In the genomic region with DNA sequence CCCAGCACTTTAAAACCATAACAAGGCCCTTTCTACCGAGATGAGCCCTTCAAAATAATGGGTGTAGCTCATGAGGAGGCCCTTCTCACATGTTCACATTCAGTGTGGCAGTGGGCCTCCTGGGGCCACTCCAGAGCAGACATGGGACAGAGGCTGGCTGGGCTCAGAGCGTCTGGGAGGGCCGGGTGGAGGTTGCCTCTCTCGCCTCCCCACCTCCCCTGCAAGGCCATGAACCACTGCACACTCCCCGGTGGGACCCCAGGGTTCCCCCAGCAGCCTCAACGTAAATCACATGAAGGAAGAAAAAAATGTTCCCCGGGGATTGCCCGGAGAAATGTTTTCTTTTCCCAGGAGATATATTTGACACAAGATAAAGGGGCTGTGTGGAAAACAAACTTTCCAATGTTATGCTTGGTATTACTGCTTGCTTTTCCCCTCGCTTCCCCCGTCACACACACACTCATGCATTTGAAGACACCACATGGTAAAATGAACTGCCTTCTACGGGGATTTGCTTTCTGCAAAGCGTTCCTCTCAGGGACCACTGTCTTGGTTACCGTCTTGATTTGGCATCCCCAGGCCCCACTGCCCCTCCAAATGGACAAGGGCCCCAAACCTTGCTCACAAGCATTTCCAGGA, we compare ENCODE assay signal across 20 cellular contexts.
DNase-seq lines count a peak whose midpoint lies in the region; ATAC-seq, FAIRE-seq and TF ChIP-seq lines count a peak whose summit lies in the region.
"Had no signal": no experiment of that assay in that cellular context is flagged by ENCODE, and none has a peak within 500 bp of the region (broad histone marks: within the 10 kb centered on the region; RNA-seq: fewer than 3 reads in every experiment).

No MANE protein-coding gene starts in this region.

- FAIRE-seq in GM12878 (lab: Jason Lieb, UNC) (no peak), small intestine (lab: Jason Lieb, UNC) (no peak)
- FAIRE-seq: D721Med, GM19239, HTR-8/SVneo, K562 had no signal

- H3K27me3 ChIP-seq in GM12878 (replicated peaks in 1 of 2; ENCODE audit: control insufficient read depth in 2 of 2, insufficient read depth in 2 of 2, low read length in 1 of 2) (0 out of 4 replicates have a peak, but pooled peaks cover 0 to 3% of the 10 kb centered on the region in 2 experiments), thymus (ENCODE audit: control insufficient read depth, insufficient read depth) (no peaks in the 10 kb centered on the region), psoas muscle (ENCODE audit: insufficient read depth in 3 of 3, low read length in 2 of 3) (peaks cover 0 to 3% (median 0%) of the 10 kb centered on the region in 3 donors), small intestine (ENCODE audit: control insufficient read depth in 2 of 2, insufficient read depth in 2 of 2, low read length in 2 of 2) (no peaks in the 10 kb centered on the region)

- TF ChIP-seq CTCF in GM12865 (IDR thresholded peaks at IDR 0.05; ENCODE audit: insufficient read depth, low read depth, low read length, missing control alignments) (no peak), GM12878 (IDR thresholded peaks at IDR 0.05 in 2 of 3, conservative IDR thresholded peaks at IDR 0.05 in 1 of 3; ENCODE audit: control insufficient read depth in 2 of 3, extremely low read depth in 1 of 3, insufficient read depth in 1 of 3, low read depth in 3 of 3, low read length in 3 of 3) (no peak), progenitor cell of endocrine pancreas (IDR thresholded peaks at IDR 0.05; ENCODE audit: unreplicated experiment) (no peak), psoas muscle (IDR thresholded peaks at IDR 0.05) (no peak)

- peaks cover 4% of the 10 kb centered on the region for H3K36me3 Mint-ChIP-seq in progenitor cell of endocrine pancreas (ENCODE audit: insufficient read depth)

- H3K9ac ChIP-seq in GM12878 (ENCODE audit: control insufficient read depth, insufficient read depth, low read length) = no peak overlapping the region
- H3K9ac ChIP-seq: GM23248 had no signal

- no peak for TF ChIP-seq EP300 in GM12878 (IDR thresholded peaks at IDR 0.05; ENCODE audit: borderline replicate concordance in 1 of 2, control insufficient read depth in 1 of 2, low read depth in 2 of 2, low read length in 2 of 2)

- POLR2A ChIA-PET in GM12878 (lab: Charles Lee) = no interaction called here

- H3K27ac ChIP-seq in GM12878 (ENCODE audit: control insufficient read depth, insufficient read depth) = no peak overlapping the region
- peak overlapping the region; percentile 37 for H3K27ac ChIP-seq in thymus (ENCODE audit: low read depth)
- no peak overlapping the region for H3K27ac ChIP-seq in psoas muscle
- no peak overlapping the region for H3K27ac ChIP-seq in small intestine (ENCODE audit: low read depth in 1 of 2, low read length in 1 of 2)
- H3K27ac ChIP-seq: C4-2B, GM23248 had no signal

- TF ChIP-seq POLR2A in GM12878 (IDR thresholded peaks at IDR 0.05; ENCODE audit: low read depth, low read length) = no peak

- no TSS peak for BruUV-seq in GM12878 (replicated peaks; lab: Mats Ljungman, UMichigan)

- intact Hi-C loops in GM12878 (cut with micrococcal nuclease; ENCODE audit: unreplicated experiment) (no loop called here), psoas muscle (cut with DNase I) (no loop called here)

- H2AFZ ChIP-seq in GM12878 (ENCODE audit: control insufficient read depth, low read depth, low read length) = no peak overlapping the region
- H2AFZ ChIP-seq: GM23248 had no signal

- CTCF ChIA-PET in GM12878 (lab: Yijun Ruan, JAX) = interaction anchor here (1.1 kb wide), 1 partner anchor 193 kb away, joined by 5 read pairs; no protein-coding TSS in a partner anchor

- H3K4me1 ChIP-seq in GM12878 (ENCODE audit: control insufficient read depth, insufficient read depth, low read length) = no peaks in the 10 kb centered on the region
- H3K4me1 ChIP-seq in thymus (ENCODE audit: control insufficient read depth, insufficient read depth, low read length) = no peaks in the 10 kb centered on the region
- H3K4me1 ChIP-seq in psoas muscle = no peaks in the 10 kb centered on the region
- no peaks in the 10 kb centered on the region for H3K4me1 ChIP-seq in small intestine (ENCODE audit: control insufficient read depth in 2 of 2, insufficient read depth in 1 of 2, low read depth in 1 of 2, low read length in 1 of 2)
- H3K4me1 ChIP-seq: Caco-2, HAP-1 had no signal

- H3K4me3 Mint-ChIP-seq in progenitor cell of endocrine pancreas (ENCODE audit: low read depth) = no peak overlapping the region
- H3K4me3 Mint-ChIP-seq: B cell; CD4-positive, alpha-beta T cell had no signal

- no peak for TF ChIP-seq RAD21 in GM12878 (IDR thresholded peaks at IDR 0.05; ENCODE audit: insufficient read depth, low read depth, low read length)

- peaks cover 12% of the 10 kb centered on the region for H3K9me3 Mint-ChIP-seq in progenitor cell of endocrine pancreas (ENCODE audit: low read depth)
- H3K9me3 Mint-ChIP-seq: CD4-positive, alpha-beta T cell had no signal

- H3K4me2 ChIP-seq in GM12878 (ENCODE audit: control insufficient read depth, insufficient read depth) = no peak overlapping the region

- H3K36me3 ChIP-seq in GM12878 (ENCODE audit: control insufficient read depth in 2 of 2, insufficient read depth in 2 of 2, low read length in 1 of 2) (no peaks in the 10 kb centered on the region), thymus (ENCODE audit: control insufficient read depth, insufficient read depth) (no peaks in the 10 kb centered on the region), psoas muscle (ENCODE audit: insufficient read depth in 1 of 2, low read depth in 1 of 2) (no peaks in the 10 kb centered on the region), small intestine (ENCODE audit: control insufficient read depth in 2 of 2, insufficient read depth in 2 of 2, low read length in 2 of 2) (no peaks in the 10 kb centered on the region)
- H3K36me3 ChIP-seq: HAP-1 had no signal

- in situ Hi-C loops in GM12878 (cut with MboI) = no loop called here

- 4% methylated on average over 13 of the region's 13 CpGs for WGBS in GM12878 (ENCODE audit: insufficient coverage, insufficient replicate concordance, low lambda C conversion rate, missing lambda C conversion rate)
- WGBS in thymus = 94% methylated on average over 13 of the region's 13 CpGs
- 79 to 80% (median 79%) methylated on average over 13 of the region's 13 CpGs for WGBS in psoas muscle, 3 donors
- whole genome bisulfite sequencing in small intestine, 3 donors = 77 to 90% (median 78%) methylated on average over 13 of the region's 13 CpGs

- no peaks in the 10 kb centered on the region for H4K20me1 ChIP-seq in GM12878 (ENCODE audit: control insufficient read depth, insufficient read depth)

- SMC1A ChIA-PET in GM12878 (lab: Charles Lee; ENCODE audit: uncharacterized antibody, unreplicated experiment) = no interaction called here

- H3K9me3 ChIP-seq in GM12878 (replicated peaks; ENCODE audit: control insufficient read depth, insufficient read depth, low read length) = no peaks in the 10 kb centered on the region; the same call in 2 of the 3 replicates
- no peaks in the 10 kb centered on the region for H3K9me3 ChIP-seq in thymus (ENCODE audit: control insufficient read depth)
- H3K9me3 ChIP-seq in psoas muscle = no peaks in the 10 kb centered on the region
- H3K9me3 ChIP-seq in small intestine (ENCODE audit: control insufficient read depth, low read depth) = no peaks in the 10 kb centered on the region
- H3K9me3 ChIP-seq: HAP-1 had no signal

- ATAC-seq in GM12878 (peak; percentile 34; the same call in 2 of the 3 replicates), psoas muscle (no peak), GM18907 (IDR thresholded peaks at IDR 0.05; ENCODE audit: unreplicated experiment) (no peak)
- ATAC-seq: K562 had no signal

- no peak overlapping the region for H3K4me3 ChIP-seq in GM12865 (ENCODE audit: low read depth, low read length)
- H3K4me3 ChIP-seq in GM12878 = no peak overlapping the region
- no peak overlapping the region for H3K4me3 ChIP-seq in thymus (ENCODE audit: low read length)
- H3K4me3 ChIP-seq in psoas muscle = no peak overlapping the region
- H3K4me3 ChIP-seq in small intestine (ENCODE audit: low read depth in 1 of 2, low read length in 2 of 2) = no peak overlapping the region
- H3K4me3 ChIP-seq: GM23248, HAP-1, K562 had no signal

- peaks cover 3% of the 10 kb centered on the region for H3K27me3 Mint-ChIP-seq in progenitor cell of endocrine pancreas
- H3K27me3 Mint-ChIP-seq: CD4-positive, alpha-beta T cell had no signal

- no peaks in the 10 kb centered on the region for H3K79me2 ChIP-seq in GM12878 (ENCODE audit: control insufficient read depth, insufficient read depth, low read length)

- RAD21 ChIA-PET in GM12878 (lab: Charles Lee; ENCODE audit: unreplicated experiment) = no interaction called here

- peaks cover 21% of the 10 kb centered on the region for H3K4me1 Mint-ChIP-seq in progenitor cell of endocrine pancreas (ENCODE audit: low read depth)
- H3K4me1 Mint-ChIP-seq: B cell had no signal

- DNase-seq in GM12865 (ENCODE audit: low read depth) (peak; percentile 19), GM12878 (ENCODE audit: low read depth, low spot score) (no peak), progenitor cell of endocrine pancreas (ENCODE audit: low spot score, unreplicated experiment) (no peak), psoas muscle (no peak), NCI-H1436 (lab: John Stamatoyannopoulos, UW) (no peak), small intestine (no peak)
- DNase-seq: Caco-2; CD4-positive, alpha-beta T cell; GDM1; GM23248; IMR-90 had no signal

- H3K27ac Mint-ChIP-seq in progenitor cell of endocrine pancreas = peak overlapping the region; percentile 29
- H3K27ac Mint-ChIP-seq: B cell; CD4-positive, alpha-beta T cell had no signal

TF ChIP-seq in GM12878, 131 proteins besides CTCF, POLR2A, EP300 and RAD21:
- TF ChIP-seq IKZF1 (conservative IDR thresholded peaks at IDR 0.05) (0 out of 2 replicates have a peak, but pooled peaks have one; percentile 18), NFYA (IDR thresholded peaks at IDR 0.05; ENCODE audit: borderline replicate concordance, low read depth, low read length) (no peak), MEF2B (IDR thresholded peaks at IDR 0.05; ENCODE audit: partially characterized antibody, poor library complexity, severe bottlenecking) (peak; percentile 74)
